In the genomic region with DNA sequence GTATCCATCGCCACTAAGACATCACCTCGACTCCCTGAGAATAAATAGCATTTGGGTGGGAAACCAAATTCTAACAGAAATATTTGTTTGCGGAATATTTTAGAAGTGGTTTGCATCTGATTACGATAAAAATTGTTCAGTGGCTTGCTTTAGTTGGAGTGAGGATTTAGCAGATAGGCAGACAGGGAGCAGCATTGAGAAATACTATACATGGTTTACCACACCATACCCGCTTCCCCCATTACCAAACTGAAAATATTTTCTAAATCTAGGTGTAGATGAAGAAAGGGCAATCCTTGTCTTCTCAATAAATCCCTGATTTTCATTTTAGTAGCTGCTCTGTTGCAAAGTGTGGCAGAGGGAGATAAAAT, we compare ENCODE assay signal across 8 cellular contexts. TPM values are rescaled to one million over a fixed set of nuclear protein-coding genes. Genes with fewer than 3 reads are reported as not detected.
A peak's percentile ranks its signal among the peaks of the same experiment; 100 is the strongest.
DNase-seq lines count a peak whose midpoint lies in the region; ATAC-seq and TF ChIP-seq lines count a peak whose summit lies in the region.

No MANE protein-coding gene starts in this region.

- WGBS in upper lobe of left lung, 2 donors: 10 to 14% methylated on average over 5 of the region's 5 CpGs

- H3K27me3 Mint-ChIP-seq in activated naive CD4-positive, alpha-beta T cell treated with anti-CD3 and anti-CD28 coated beads, Interleukin-2, amount 10 ng/mL, durations not matched to agents 7 days and 5 days: peaks cover 96% of the 10 kb centered on the region

- H3K36me3 ChIP-seq in upper lobe of left lung: no peaks in the 10 kb centered on the region

- DNase-seq in activated naive CD4-positive, alpha-beta T cell treated with anti-CD3 and anti-CD28 coated beads, Interleukin-2, amount 10 ng/mL, durations not matched to agents 7 days and 5 days: no peak
- DNase-seq in activated naive CD4-positive, alpha-beta T cell (lab: John Stamatoyannopoulos, UW): no peak
- DNase-seq in medulla oblongata (ENCODE audit: extremely low spot score): peak; percentile 36
- DNase-seq in upper lobe of left lung: no peak
- DNase-seq in HUDEP-2 (lab: John Stamatoyannopoulos, UW; ENCODE audit: unreplicated experiment in 76 of 76): no peak

- H3K4me1 ChIP-seq in upper lobe of left lung: peaks cover 50 to 78% (median 58%) of the 10 kb centered on the region in 4 donors

- ATAC-seq in upper lobe of left lung (ENCODE audit: low FRiP score in 2 of 2) (no peak), HG03565 (IDR thresholded peaks at IDR 0.05; ENCODE audit: unreplicated experiment) (no peak), GM18517 (IDR thresholded peaks at IDR 0.05; ENCODE audit: unreplicated experiment) (no peak)

- no peak overlapping the region for H3K4me3 Mint-ChIP-seq in activated naive CD4-positive, alpha-beta T cell treated with anti-CD3 and anti-CD28 coated beads, Interleukin-2, amount 10 ng/mL, durations not matched to agents 7 days and 5 days

- no peak for TF ChIP-seq EP300 in upper lobe of left lung (IDR thresholded peaks at IDR 0.05)

- H3K4me3 ChIP-seq in upper lobe of left lung: peak overlapping the region in 3 of 4 donors; percentile 79 to 85 (median 82)

- H3K36me3 Mint-ChIP-seq in activated naive CD4-positive, alpha-beta T cell treated with anti-CD3 and anti-CD28 coated beads, Interleukin-2, amount 10 ng/mL, durations not matched to agents 7 days and 5 days: peaks cover 4% of the 10 kb centered on the region

- no peaks in the 10 kb centered on the region for H3K9me3 ChIP-seq in upper lobe of left lung

- H3K27me3 ChIP-seq in upper lobe of left lung: peaks cover 0 to 17% (median 0%) of the 10 kb centered on the region in 4 donors

- H3K27ac ChIP-seq in angular gyrus (ENCODE audit: low read depth, low read length) (peak overlapping the region; percentile 58), upper lobe of left lung (peak overlapping the region in 3 of 4 donors; percentile 95 to 99 (median 96))

- H3K4me1 Mint-ChIP-seq in activated naive CD4-positive, alpha-beta T cell treated with anti-CD3 and anti-CD28 coated beads, Interleukin-2, amount 10 ng/mL, durations not matched to agents 7 days and 5 days: peaks cover 21% of the 10 kb centered on the region

- H3K27ac Mint-ChIP-seq in activated naive CD4-positive, alpha-beta T cell treated with anti-CD3 and anti-CD28 coated beads, Interleukin-2, amount 10 ng/mL, durations not matched to agents 7 days and 5 days: peak overlapping the region; percentile 87

- CTCF ChIA-PET in activated naive CD4-positive, alpha-beta T cell treated with anti-CD3 and anti-CD28 coated beads, Interleukin-2, amount 10 ng/mL, durations not matched to agents 7 days and 5 days (lab: Charles Lee): interaction anchor here (0.7 to 1.0 kb wide), 2 partner anchors 91 to 140 kb away, joined by 3 to 5 read pairs; no protein-coding TSS in a partner anchor

- TF ChIP-seq CTCF in upper lobe of left lung (IDR thresholded peaks at IDR 0.05): no peak

- H3K9me3 Mint-ChIP-seq in activated naive CD4-positive, alpha-beta T cell treated with anti-CD3 and anti-CD28 coated beads, Interleukin-2, amount 10 ng/mL, durations not matched to agents 7 days and 5 days: no peaks in the 10 kb centered on the region

- TF ChIP-seq POLR2A in upper lobe of left lung (IDR thresholded peaks at IDR 0.05): no peak

RNA-seq across cellular contexts. Expression of a gene that starts 0.9 kb away (rescaled TPM):
- 10 to 100 TPM in 5 of 6 donors, 1 to 10 TPM in 1; 8.2 to 81.7 (median 21.0) TPM for total RNA-seq in upper lobe of left lung
